ENCODE assay signal across 8 cellular contexts in the genomic region with DNA sequence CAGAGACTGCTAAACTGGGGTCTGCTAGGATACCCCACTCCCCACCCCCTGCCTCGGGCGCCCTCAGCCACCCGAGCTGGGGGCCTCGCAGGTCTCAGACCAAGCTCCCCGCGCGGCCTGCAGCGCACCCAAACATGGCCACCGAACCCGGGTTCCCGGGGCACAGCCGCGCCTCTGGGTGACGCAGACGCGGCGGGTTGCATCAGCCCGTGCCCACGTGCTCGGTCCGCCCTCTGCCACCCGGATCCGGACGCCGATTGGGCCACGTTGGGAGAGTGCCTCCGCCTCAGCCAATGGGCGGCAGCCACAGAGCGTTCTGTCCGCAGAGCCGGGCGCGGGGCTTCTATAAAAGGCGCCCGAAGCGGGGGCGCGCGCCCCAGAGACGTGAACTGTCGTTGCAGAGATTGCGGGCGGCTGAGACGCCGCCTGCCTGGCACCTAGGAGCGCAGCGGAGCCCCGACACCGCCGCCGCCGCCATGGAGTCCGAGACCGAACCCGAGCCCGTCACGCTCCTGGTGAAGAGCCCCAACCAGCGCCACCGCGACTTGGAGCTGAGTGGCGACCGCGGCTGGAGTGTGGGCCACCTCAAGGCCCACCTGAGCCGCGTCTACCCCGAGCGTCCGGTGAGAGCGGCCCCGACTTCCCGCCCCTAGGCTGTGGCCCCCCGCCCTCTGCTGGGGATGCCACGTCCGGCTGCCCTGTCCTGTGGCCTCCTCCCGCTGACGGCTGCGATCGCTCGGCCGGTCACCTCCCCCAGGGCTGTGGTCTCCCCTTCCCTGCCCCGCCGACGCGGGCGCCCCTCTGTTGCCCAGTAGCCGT. TPM values are rescaled to one million over a fixed set of nuclear protein-coding genes. Genes with fewer than 3 reads are reported as not detected.
DNase-seq lines count a peak whose midpoint lies in the region; ATAC-seq and TF ChIP-seq lines count a peak whose summit lies in the region.

A gene with protein sequence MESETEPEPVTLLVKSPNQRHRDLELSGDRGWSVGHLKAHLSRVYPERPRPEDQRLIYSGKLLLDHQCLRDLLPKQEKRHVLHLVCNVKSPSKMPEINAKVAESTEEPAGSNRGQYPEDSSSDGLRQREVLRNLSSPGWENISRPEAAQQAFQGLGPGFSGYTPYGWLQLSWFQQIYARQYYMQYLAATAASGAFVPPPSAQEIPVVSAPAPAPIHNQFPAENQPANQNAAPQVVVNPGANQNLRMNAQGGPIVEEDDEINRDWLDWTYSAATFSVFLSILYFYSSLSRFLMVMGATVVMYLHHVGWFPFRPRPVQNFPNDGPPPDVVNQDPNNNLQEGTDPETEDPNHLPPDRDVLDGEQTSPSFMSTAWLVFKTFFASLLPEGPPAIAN (plus strand): TSS at position 374 of the 819 bp plus-strand sequence. CDS start 103 bp downstream, at position 477.

- H3K4me3 ChIP-seq in liver (ENCODE audit: low read depth in 1 of 3, low read length in 3 of 3): peak within 1 kb of the TSS; percentile 79 to 98 (median 91)

- intact Hi-C loops in CD14-positive monocyte (cut with micrococcal nuclease): loop anchor here (5.0 to 10.0 kb wide), 3 partner anchors 57 to 255 kb away; a partner anchor contains a TSS

- H3K36me3 ChIP-seq in liver (ENCODE audit: control insufficient read depth in 4 of 4, insufficient read depth in 3 of 4, low read depth in 1 of 4, low read length in 3 of 4): peaks cover 5 to 22% (median 17%) of the 10 kb centered on the region in 4 donors

- H3K4me1 Mint-ChIP-seq in CD14-positive monocyte: peaks cover 35% of the 10 kb centered on the region

- under 1% methylated on average over 86 of the region's 86 CpGs for WGBS in liver

- peaks cover 28 to 37% of the 10 kb centered on the region in 2 donors for H3K36me3 Mint-ChIP-seq in CD14-positive monocyte

- H3K27me3 ChIP-seq in liver (ENCODE audit: control insufficient read depth in 4 of 4, insufficient read depth in 4 of 4, low read length in 3 of 4): no peaks in the 10 kb centered on the region

- peak within 1 kb of the TSS; percentile 95 to 97 for H3K27ac ChIP-seq in liver (ENCODE audit: low read depth in 1 of 2, low read length in 2 of 2)

- no peaks in the 10 kb centered on the region for H3K9me3 ChIP-seq in liver (ENCODE audit: control insufficient read depth in 4 of 4, low read length in 3 of 4)

- peak in 1 of 2 donors; percentile 27 for TF ChIP-seq RAD21 in liver (IDR thresholded peaks at IDR 0.05)

- peak within 1 kb of the TSS; percentile 97 to 98 for H3K4me3 Mint-ChIP-seq in CD14-positive monocyte

- DNase-seq in CD14-positive monocyte (ENCODE audit: low spot score) (peak; percentile 99), NCI-H774 (lab: John Stamatoyannopoulos, UW) (peak; percentile 96), dermis blood vessel endothelial cell (peak; percentile 99)
- peak; percentile 98 to 99 for DNase-seq in activated CD4-positive, alpha-beta T cell treated with anti-CD3 and anti-CD28 coated beads, Interleukin-2, amount 50 U/mL, for 4 hours
- DNase-seq in stimulated activated CD4-positive, alpha-beta T cell treated with anti-CD3 and anti-CD28 coated beads, Interleukin-4, amount 100 ng/mL, for 24 hours: peak; percentile 99

- H3K27me3 Mint-ChIP-seq in CD14-positive monocyte (ENCODE audit: low read depth in 3 of 3): peaks cover under 1 to 8% (median 2%) of the 10 kb centered on the region in 3 donors

- peaks cover 2 to 30% (median 24%) of the 10 kb centered on the region in 4 donors for H3K4me1 ChIP-seq in liver (ENCODE audit: control insufficient read depth in 4 of 4, insufficient read depth in 4 of 4, low read length in 3 of 4)

- ATAC-seq in GM19395 (IDR thresholded peaks at IDR 0.05; ENCODE audit: unreplicated experiment): peak; percentile 81
- ATAC-seq in HG03565 (IDR thresholded peaks at IDR 0.05; ENCODE audit: unreplicated experiment): peak; percentile 84

- TF ChIP-seq CTCF in CD14-positive monocyte (IDR thresholded peaks at IDR 0.05) (no peak), liver (IDR thresholded peaks at IDR 0.05; ENCODE audit: low read depth, low read length, missing input control) (no peak)

- H3K27ac Mint-ChIP-seq in CD14-positive monocyte: peak within 1 kb of the TSS; percentile 98 to 99 (median 98)

- H3K9ac ChIP-seq in liver (ENCODE audit: low read depth in 1 of 2, low read length in 2 of 2): peak within 1 kb of the TSS; percentile 95 to 97

- peaks cover 0 to 2% (median 0%) of the 10 kb centered on the region in 7 donors for H3K9me3 Mint-ChIP-seq in CD14-positive monocyte

TF ChIP-seq in liver, 16 proteins besides CTCF, POLR2A, EP300 and RAD21:
- TF ChIP-seq HNF4G (IDR thresholded peaks at IDR 0.05) (no peak), JUND (IDR thresholded peaks at IDR 0.05) (peak; percentile 43 to 67), YY1 (IDR thresholded peaks at IDR 0.05) (peak; percentile 97), EGR1 (IDR thresholded peaks at IDR 0.05; ENCODE audit: low read depth in 2 of 2) (peak; percentile 55 to 86), TAF1 (conservative IDR thresholded peaks at IDR 0.05) (peak; percentile 98), FOXA1 (IDR thresholded peaks at IDR 0.05) (no peak), RXRA (IDR thresholded peaks at IDR 0.05) (peak in 1 of 2 donors; percentile 49), HNF4A (conservative IDR thresholded peaks at IDR 0.05) (no peak), FOXA2 (IDR thresholded peaks at IDR 0.05) (no peak), NR2F2 (IDR thresholded peaks at IDR 0.05) (peak; percentile 15), GABPA (IDR thresholded peaks at IDR 0.05 in 1 of 2, conservative IDR thresholded peaks at IDR 0.05 in 1 of 2) (no peak), SP1 (IDR thresholded peaks at IDR 0.05) (peak; percentile 93)
- TF ChIP-seq, protein P1, sequence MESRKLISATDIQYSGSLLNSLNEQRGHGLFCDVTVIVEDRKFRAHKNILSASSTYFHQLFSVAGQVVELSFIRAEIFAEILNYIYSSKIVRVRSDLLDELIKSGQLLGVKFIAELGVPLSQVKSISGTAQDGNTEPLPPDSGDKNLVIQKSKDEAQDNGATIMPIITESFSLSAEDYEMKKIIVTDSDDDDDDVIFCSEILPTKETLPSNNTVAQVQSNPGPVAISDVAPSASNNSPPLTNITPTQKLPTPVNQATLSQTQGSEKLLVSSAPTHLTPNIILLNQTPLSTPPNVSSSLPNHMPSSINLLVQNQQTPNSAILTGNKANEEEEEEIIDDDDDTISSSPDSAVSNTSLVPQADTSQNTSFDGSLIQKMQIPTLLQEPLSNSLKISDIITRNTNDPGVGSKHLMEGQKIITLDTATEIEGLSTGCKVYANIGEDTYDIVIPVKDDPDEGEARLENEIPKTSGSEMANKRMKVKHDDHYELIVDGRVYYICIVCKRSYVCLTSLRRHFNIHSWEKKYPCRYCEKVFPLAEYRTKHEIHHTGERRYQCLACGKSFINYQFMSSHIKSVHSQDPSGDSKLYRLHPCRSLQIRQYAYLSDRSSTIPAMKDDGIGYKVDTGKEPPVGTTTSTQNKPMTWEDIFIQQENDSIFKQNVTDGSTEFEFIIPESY (IDR thresholded peaks at IDR 0.05): no peak
- TF ChIP-seq, protein P2, sequence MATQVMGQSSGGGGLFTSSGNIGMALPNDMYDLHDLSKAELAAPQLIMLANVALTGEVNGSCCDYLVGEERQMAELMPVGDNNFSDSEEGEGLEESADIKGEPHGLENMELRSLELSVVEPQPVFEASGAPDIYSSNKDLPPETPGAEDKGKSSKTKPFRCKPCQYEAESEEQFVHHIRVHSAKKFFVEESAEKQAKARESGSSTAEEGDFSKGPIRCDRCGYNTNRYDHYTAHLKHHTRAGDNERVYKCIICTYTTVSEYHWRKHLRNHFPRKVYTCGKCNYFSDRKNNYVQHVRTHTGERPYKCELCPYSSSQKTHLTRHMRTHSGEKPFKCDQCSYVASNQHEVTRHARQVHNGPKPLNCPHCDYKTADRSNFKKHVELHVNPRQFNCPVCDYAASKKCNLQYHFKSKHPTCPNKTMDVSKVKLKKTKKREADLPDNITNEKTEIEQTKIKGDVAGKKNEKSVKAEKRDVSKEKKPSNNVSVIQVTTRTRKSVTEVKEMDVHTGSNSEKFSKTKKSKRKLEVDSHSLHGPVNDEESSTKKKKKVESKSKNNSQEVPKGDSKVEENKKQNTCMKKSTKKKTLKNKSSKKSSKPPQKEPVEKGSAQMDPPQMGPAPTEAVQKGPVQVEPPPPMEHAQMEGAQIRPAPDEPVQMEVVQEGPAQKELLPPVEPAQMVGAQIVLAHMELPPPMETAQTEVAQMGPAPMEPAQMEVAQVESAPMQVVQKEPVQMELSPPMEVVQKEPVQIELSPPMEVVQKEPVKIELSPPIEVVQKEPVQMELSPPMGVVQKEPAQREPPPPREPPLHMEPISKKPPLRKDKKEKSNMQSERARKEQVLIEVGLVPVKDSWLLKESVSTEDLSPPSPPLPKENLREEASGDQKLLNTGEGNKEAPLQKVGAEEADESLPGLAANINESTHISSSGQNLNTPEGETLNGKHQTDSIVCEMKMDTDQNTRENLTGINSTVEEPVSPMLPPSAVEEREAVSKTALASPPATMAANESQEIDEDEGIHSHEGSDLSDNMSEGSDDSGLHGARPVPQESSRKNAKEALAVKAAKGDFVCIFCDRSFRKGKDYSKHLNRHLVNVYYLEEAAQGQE (IDR thresholded peaks at IDR 0.05): peak; percentile 94
- TF ChIP-seq, protein P3, sequence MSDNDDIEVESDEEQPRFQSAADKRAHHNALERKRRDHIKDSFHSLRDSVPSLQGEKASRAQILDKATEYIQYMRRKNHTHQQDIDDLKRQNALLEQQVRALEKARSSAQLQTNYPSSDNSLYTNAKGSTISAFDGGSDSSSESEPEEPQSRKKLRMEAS (IDR thresholded peaks at IDR 0.05): no peak
- TF ChIP-seq, protein P4, sequence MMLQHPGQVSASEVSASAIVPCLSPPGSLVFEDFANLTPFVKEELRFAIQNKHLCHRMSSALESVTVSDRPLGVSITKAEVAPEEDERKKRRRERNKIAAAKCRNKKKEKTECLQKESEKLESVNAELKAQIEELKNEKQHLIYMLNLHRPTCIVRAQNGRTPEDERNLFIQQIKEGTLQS (IDR thresholded peaks at IDR 0.05): peak; percentile 95

RNA-seq across cellular contexts. Expression of the gene that starts here (rescaled TPM):
- 100 to 1,000 TPM; 179 to 186 TPM for polyA plus RNA-seq in CD14-positive monocyte
- 88.0 and 132 TPM in 2 replicates for total RNA-seq in dermis blood vessel endothelial cell
- total RNA-seq in liver: 100 to 1,000 TPM in 1 of 2 donors, 10 to 100 TPM in 1; 57.8 to 219 TPM
- 100 to 1,000 TPM in 1 of 2 donors, 10 to 100 TPM in 1; 98.5 to 138 TPM for polyA plus RNA-seq in liver

Comparison
In these comparisons a context has a peak if more than half of its experiments do, and no peak if none do; other contexts are left out.
1. Peak in every context shown above with its lines: DNase-seq, ATAC-seq, H3K4me3 ChIP-seq and H3K27ac ChIP-seq.